1 cellular context compared by ENCODE assay signal in genomic region chr1:153277852-153278251, GRCh38.
TF ChIP-seq lines count a peak whose summit lies in the region.

No MANE protein-coding gene starts in this region.

TF ChIP-seq in IMR-90, 13 proteins besides CTCF, POLR2A, EP300 and RAD21:
- TF ChIP-seq MXI1 (IDR thresholded peaks at IDR 0.05; ENCODE audit: borderline replicate concordance, low read depth, low read length), result no peak
- TF ChIP-seq MAFK (IDR thresholded peaks at IDR 0.05; ENCODE audit: low read depth, low read length), result no peak
- no peak for TF ChIP-seq CEBPB (IDR thresholded peaks at IDR 0.05; ENCODE audit: low read depth, low read length)
- no peak for TF ChIP-seq SMC3 (IDR thresholded peaks at IDR 0.05; ENCODE audit: low read depth, low read length)
- no peak for TF ChIP-seq RCOR1 (IDR thresholded peaks at IDR 0.05; ENCODE audit: insufficient replicate concordance, low read length)
- no peak for TF ChIP-seq RFX5 (IDR thresholded peaks at IDR 0.05; ENCODE audit: low read depth, low read length)
- TF ChIP-seq, protein P1, sequence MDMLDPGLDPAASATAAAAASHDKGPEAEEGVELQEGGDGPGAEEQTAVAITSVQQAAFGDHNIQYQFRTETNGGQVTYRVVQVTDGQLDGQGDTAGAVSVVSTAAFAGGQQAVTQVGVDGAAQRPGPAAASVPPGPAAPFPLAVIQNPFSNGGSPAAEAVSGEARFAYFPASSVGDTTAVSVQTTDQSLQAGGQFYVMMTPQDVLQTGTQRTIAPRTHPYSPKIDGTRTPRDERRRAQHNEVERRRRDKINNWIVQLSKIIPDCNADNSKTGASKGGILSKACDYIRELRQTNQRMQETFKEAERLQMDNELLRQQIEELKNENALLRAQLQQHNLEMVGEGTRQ (IDR thresholded peaks at IDR 0.05; ENCODE audit: low read depth, low read length), result no peak
- no peak for TF ChIP-seq MAZ (IDR thresholded peaks at IDR 0.05; ENCODE audit: borderline replicate concordance, low read depth, low read length)
- TF ChIP-seq CHD1 (IDR thresholded peaks at IDR 0.05; ENCODE audit: low read depth, low read length), result no peak
- TF ChIP-seq FOS (IDR thresholded peaks at IDR 0.05; ENCODE audit: low read depth, low read length), result no peak
- TF ChIP-seq, protein P2, sequence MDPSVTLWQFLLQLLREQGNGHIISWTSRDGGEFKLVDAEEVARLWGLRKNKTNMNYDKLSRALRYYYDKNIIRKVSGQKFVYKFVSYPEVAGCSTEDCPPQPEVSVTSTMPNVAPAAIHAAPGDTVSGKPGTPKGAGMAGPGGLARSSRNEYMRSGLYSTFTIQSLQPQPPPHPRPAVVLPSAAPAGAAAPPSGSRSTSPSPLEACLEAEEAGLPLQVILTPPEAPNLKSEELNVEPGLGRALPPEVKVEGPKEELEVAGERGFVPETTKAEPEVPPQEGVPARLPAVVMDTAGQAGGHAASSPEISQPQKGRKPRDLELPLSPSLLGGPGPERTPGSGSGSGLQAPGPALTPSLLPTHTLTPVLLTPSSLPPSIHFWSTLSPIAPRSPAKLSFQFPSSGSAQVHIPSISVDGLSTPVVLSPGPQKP (IDR thresholded peaks at IDR 0.05; ENCODE audit: borderline replicate concordance, low read depth, low read length), result no peak
- TF ChIP-seq NFE2L2 (IDR thresholded peaks at IDR 0.05; ENCODE audit: low read depth, low read length), result no peak
- no peak for TF ChIP-seq BHLHE40 (IDR thresholded peaks at IDR 0.05; ENCODE audit: low read depth, low read length)
